32 cellular contexts compared by ENCODE assay signal in the genomic region with DNA sequence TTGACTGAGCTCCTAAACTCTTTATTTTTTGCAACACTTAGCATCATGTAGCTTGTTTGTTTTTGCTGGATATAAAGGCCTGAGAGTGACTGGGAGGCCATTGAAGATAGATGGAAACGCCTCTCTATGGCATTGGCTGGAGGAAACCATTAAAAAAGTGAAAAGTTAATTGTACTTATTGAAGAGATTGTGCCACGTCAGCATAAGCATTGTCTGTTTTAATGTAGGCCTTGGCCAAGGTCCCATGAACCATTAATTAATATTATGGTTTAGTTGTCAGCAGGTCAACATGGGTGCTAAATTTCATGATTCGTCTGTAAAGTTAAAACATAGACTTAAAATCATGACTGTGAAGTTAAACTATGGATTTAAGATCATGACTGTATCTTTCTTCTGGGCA.
"Had no signal": no experiment of that assay in that cellular context is flagged by ENCODE, and none has a peak within 500 bp of the region (broad histone marks: within the 10 kb centered on the region; RNA-seq: fewer than 3 reads in every experiment).

No MANE protein-coding gene starts in this region.

- H3K9me3 ChIP-seq: adrenal gland, ascending aorta had no signal

- H3K4me1 ChIP-seq: adrenal gland, ascending aorta had no signal

- H3K4me3 ChIP-seq: adrenal gland, ascending aorta, cardiac muscle cell had no signal

- H3K36me3 ChIP-seq: adrenal gland, ascending aorta, cardiac muscle cell had no signal

- ATAC-seq: activated CD8-positive, alpha-beta T cell treated with anti-CD3 and anti-CD28 coated beads for 36 hours; activated naive CD4-positive, alpha-beta T cell treated with anti-CD3 and anti-CD28 coated beads, Interleukin-2, amount 50 U/mL, for 72 hours; activated T-cell treated with anti-CD3 and anti-CD28 coated beads, Interleukin-2, amount 50 U/mL, for 4 hours; activated T-cell treated with anti-CD3 and anti-CD28 coated beads, Interleukin-2, amount 50 U/mL, for 72 hours; activated T-helper 17 cell treated with anti-CD3 and anti-CD28 coated beads, Interleukin-2, amount 50 U/mL, for 72 hours had no signal

- H3K27ac ChIP-seq: adrenal gland, ascending aorta, cardiac muscle cell, VCaP had no signal

- H3K27me3 ChIP-seq: adrenal gland, ascending aorta had no signal

- DNase-seq: activated B cell treated with CpG ODN at 0.5 μM for 24 hours; activated CD4-positive, alpha-beta memory T cell treated with anti-CD3 and anti-CD28 coated beads for 36 hours; activated CD4-positive, alpha-beta T cell treated with anti-CD3 and anti-CD28 coated beads for 4 hours; activated CD4-positive, alpha-beta T cell treated with anti-CD3 and anti-CD28 coated beads, Interleukin-2, amount 10 ng/mL, durations not matched to agents 24 days and 14 days; activated CD4-positive, alpha-beta T cell treated with anti-CD3 and anti-CD28 coated beads, Interleukin-2, amount 50 U/mL, for 1 hour; activated CD4-positive, alpha-beta T cell treated with anti-CD3 and anti-CD28 coated beads, Interleukin-2, amount 50 U/mL, for 4 hours; activated CD4-positive, CD25-positive, alpha-beta regulatory T cell treated with anti-CD3 and anti-CD28 coated beads, Interleukin-2, amount 50 U/mL, for 72 hours; activated CD8-positive, alpha-beta memory T cell treated with anti-CD3 and anti-CD28 coated beads, Interleukin-2, amount 50 U/mL, for 4 hours; activated CD8-positive, alpha-beta T cell treated with anti-CD3 and anti-CD28 coated beads for 36 hours; activated effector memory CD4-positive, alpha-beta T cell treated with anti-CD3 and anti-CD28 coated beads, Interleukin-2, amount 50 U/mL, for 16 hours; activated gamma-delta T cell treated with Interleukin-2 at 50 U/mL for 16 hours; activated naive CD4-positive, alpha-beta T cell; activated naive CD4-positive, alpha-beta T cell treated with anti-CD3 and anti-CD28 coated beads for 36 hours; activated naive CD4-positive, alpha-beta T cell treated with anti-CD3 and anti-CD28 coated beads, Interleukin-2, amount 50 U/mL, for 16 hours; activated naive CD8-positive, alpha-beta T cell treated with anti-CD3 and anti-CD28 coated beads for 36 hours; activated T-cell treated with anti-CD3 and anti-CD28 coated beads for 4 hours; activated T-cell treated with anti-CD3 and anti-CD28 coated beads, Interleukin-2, amount 50 U/mL, for 1 hour; activated T-cell treated with anti-CD3 and anti-CD28 coated beads, Interleukin-2, amount 50 U/mL, for 4 hours; activated T-cell treated with anti-CD3 and anti-CD28 coated beads, Interleukin-2, amount 50 U/mL, for 72 hours; adrenal gland; amniotic stem cell; caudate nucleus; cerebellar nuclear complex; T-helper 2 cell; T-helper 9 cell had no signal

- FAIRE-seq: bronchial epithelial cell, TTC549 had no signal
